26 cellular contexts compared by ENCODE assay signal in the genomic region with DNA sequence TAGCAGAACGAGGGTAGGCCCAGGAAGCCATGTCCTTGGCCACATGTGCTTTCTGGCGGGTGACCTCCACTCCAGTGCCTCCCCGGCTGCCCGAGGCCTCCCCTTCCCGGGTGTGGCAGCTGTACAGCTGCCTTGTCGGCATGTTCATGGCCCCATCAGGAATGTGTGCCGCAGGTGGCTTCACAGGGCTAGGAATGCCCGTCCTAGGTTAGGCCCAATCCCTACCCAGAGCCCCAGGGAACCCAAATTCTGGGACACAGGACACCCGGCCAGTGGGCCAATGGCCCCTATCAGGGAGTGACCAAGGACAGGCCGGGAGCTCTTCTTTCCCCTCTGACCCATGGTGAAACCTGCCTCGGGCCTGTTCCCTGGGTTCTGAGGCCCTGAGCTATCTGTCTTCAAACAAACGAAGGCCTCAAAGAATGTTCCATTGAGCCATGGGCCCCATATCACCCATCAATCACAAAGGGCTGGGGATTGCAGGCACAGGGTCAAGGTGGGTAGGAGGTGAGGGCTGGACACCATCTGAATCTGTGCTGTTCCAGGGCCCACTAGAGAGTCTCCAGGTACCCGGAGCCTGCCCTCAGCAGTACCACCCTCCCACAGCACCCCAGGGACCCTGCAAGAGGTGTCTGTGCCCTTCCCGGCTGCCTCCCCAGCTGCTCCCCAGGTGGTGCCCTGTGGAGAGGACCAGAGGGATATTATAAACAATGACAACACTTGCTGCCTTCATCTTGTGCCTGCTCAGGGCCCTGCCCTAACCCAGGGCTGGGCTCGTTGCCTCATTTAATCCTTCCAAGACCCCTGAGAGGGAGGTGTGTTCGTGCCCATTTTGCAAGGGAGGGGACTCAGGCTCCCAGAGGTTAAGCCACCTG. TPM values are rescaled to one million over a fixed set of nuclear protein-coding genes. Genes with fewer than 3 reads are reported as not detected.
A peak's percentile ranks its signal among the peaks of the same experiment; 100 is the strongest.
DNase-seq lines count a peak whose midpoint lies in the region; ATAC-seq, FAIRE-seq and TF ChIP-seq lines count a peak whose summit lies in the region.
"Had no signal": no experiment of that assay in that cellular context is flagged by ENCODE, and none has a peak within 500 bp of the region (broad histone marks: within the 10 kb centered on the region; RNA-seq: fewer than 3 reads in every experiment).

No MANE protein-coding gene starts in this region.

- no peaks in the 10 kb centered on the region for H3K36me3 ChIP-seq in BLaER1
- H3K36me3 ChIP-seq: HAP-1 had no signal

- POLR2A ChIA-PET in T-cell (lab: Charles Lee), result no interaction called here

- CTCF ChIA-PET in T-cell (lab: Charles Lee), result interaction anchor here in 1 of 2 donors (1.3 kb wide), 1 partner anchor 356 kb away, joined by 5 read pairs; no protein-coding TSS in a partner anchor

- H3K9me3 Mint-ChIP-seq in CD14-positive monocyte (peaks cover 0 to 4% (median 0%) of the 10 kb centered on the region in 7 donors), T-cell (no peaks in the 10 kb centered on the region), nephron (no peaks in the 10 kb centered on the region)
- H3K9me3 Mint-ChIP-seq: CD8-positive, alpha-beta memory T cell; memory B cell; naive B cell; stimulated activated naive B cell treated with anti-CD40 and anti-IgM and Interleukin-4, amounts not matched to agents 10 μg/mL and 1 μg/mL and 100 μg/mL, for 72 hours; WTC11 had no signal

- peaks cover 25% of the 10 kb centered on the region for H3K4me1 Mint-ChIP-seq in CD14-positive monocyte
- H3K4me1 Mint-ChIP-seq in T-cell, result peaks cover 28 to 47% (median 35%) of the 10 kb centered on the region in 3 donors
- peaks cover 30% of the 10 kb centered on the region for H3K4me1 Mint-ChIP-seq in nephron

- H3K27me3 Mint-ChIP-seq in CD14-positive monocyte (ENCODE audit: low read depth in 3 of 3) (peaks cover 20 to 40% (median 23%) of the 10 kb centered on the region in 3 donors), T-cell (no peaks in the 10 kb centered on the region), nephron (ENCODE audit: low read depth) (no peaks in the 10 kb centered on the region)
- H3K27me3 Mint-ChIP-seq: CD8-positive, alpha-beta memory T cell had no signal

- peaks cover 6% of the 10 kb centered on the region; the same call in 1 of the 2 replicates for H4K20me1 ChIP-seq in BLaER1

- TF ChIP-seq POLR2A in H54 (IDR thresholded peaks at IDR 0.05; ENCODE audit: low read depth, low read length), result no peak

- peak overlapping the region; percentile 88 for H3K27ac ChIP-seq in BLaER1
- H3K27ac ChIP-seq: HL-60 had no signal

- FAIRE-seq in H54 (lab: Jason Lieb, UNC), result no peak
- FAIRE-seq: colon had no signal

- H3K27me3 ChIP-seq in BLaER1, result peaks cover 7% of the 10 kb centered on the region; the same call in 1 of the 2 replicates

- peaks cover 0 to 2% of the 10 kb centered on the region in 2 donors for H3K36me3 Mint-ChIP-seq in CD14-positive monocyte
- H3K36me3 Mint-ChIP-seq in T-cell, result no peaks in the 10 kb centered on the region
- H3K36me3 Mint-ChIP-seq in nephron (ENCODE audit: low read depth), result no peaks in the 10 kb centered on the region
- H3K36me3 Mint-ChIP-seq: memory B cell; naive B cell; stimulated activated naive B cell treated with anti-CD40 and anti-IgM and Interleukin-4, amounts not matched to agents 10 μg/mL and 1 μg/mL and 100 μg/mL, for 72 hours; WTC11 had no signal

- DNase-seq in CD14-positive monocyte (ENCODE audit: low spot score) (peak; percentile 41), T-cell (no peak), AG08396 (ENCODE audit: low spot score) (no peak), H54 (ENCODE audit: insufficient read length, low spot score) (no peak)
- DNase-seq: activated CD8-positive, alpha-beta memory T cell treated with anti-CD3 and anti-CD28 coated beads for 24 hours; activated gamma-delta T cell; activated T-cell treated with anti-CD3 and anti-CD28 coated beads, Interleukin-2, amount 50 U/mL, for 1 hour; CD8-positive, alpha-beta memory T cell; effector CD8-positive, alpha-beta T cell; naive B cell; NCI-H1105; NCI-H446; NCI-H82; stimulated activated CD4-positive, alpha-beta T cell treated with anti-CD3 and anti-CD28 coated beads, Interleukin-12 subunit alpha, Interleukin-12 subunit beta, amount 100 ng/mL, for 4 hours; stimulated activated CD4-positive, alpha-beta T cell treated with anti-CD3 and anti-CD28 coated beads, Interleukin-4, amount 100 ng/mL, for 24 hours; stimulated activated naive B cell treated with anti-CD40 and anti-IgM and Interleukin-4, amounts not matched to agents 10 μg/mL and 1 μg/mL and 100 μg/mL, for 72 hours; T-helper 9 cell had no signal

- H3K4me3 Mint-ChIP-seq in CD14-positive monocyte, result no peak overlapping the region
- no peak overlapping the region for H3K4me3 Mint-ChIP-seq in T-cell
- peak overlapping the region in 1 of 3 experiments; percentile 50 for H3K4me3 Mint-ChIP-seq in nephron
- H3K4me3 Mint-ChIP-seq: memory B cell; stimulated activated naive B cell treated with anti-CD40 and anti-IgM and Interleukin-4, amounts not matched to agents 10 μg/mL and 1 μg/mL and 100 μg/mL, for 72 hours; WTC11 had no signal

- peak overlapping the region; percentile 93 for H3K4me2 ChIP-seq in BLaER1

- H3K4me3 ChIP-seq in BLaER1, result no peak overlapping the region
- H3K4me3 ChIP-seq: HAP-1 had no signal

- H3K9ac ChIP-seq in BLaER1, result peak overlapping the region; percentile 74; the same call in 1 of the 2 replicates

- no peaks in the 10 kb centered on the region for H3K9me3 ChIP-seq in BLaER1
- H3K9me3 ChIP-seq: HAP-1 had no signal

- peak overlapping the region in 2 of 7 donors; percentile 45 to 57 for H3K27ac Mint-ChIP-seq in CD14-positive monocyte
- peak overlapping the region; percentile 27 to 76 for H3K27ac Mint-ChIP-seq in T-cell
- peak overlapping the region in 2 of 3 experiments; percentile 56 to 57 for H3K27ac Mint-ChIP-seq in nephron
- H3K27ac Mint-ChIP-seq: memory B cell; naive B cell; stimulated activated naive B cell treated with anti-CD40 and anti-IgM and Interleukin-4, amounts not matched to agents 10 μg/mL and 1 μg/mL and 100 μg/mL, for 72 hours; WTC11 had no signal

- no peak for ATAC-seq in T-cell (replicated peaks in 1 of 4)
- no peak for ATAC-seq in HG03045 (IDR thresholded peaks at IDR 0.05; ENCODE audit: unreplicated experiment)
- ATAC-seq: stimulated activated naive B cell treated with anti-CD40 and anti-IgM and Interleukin-4, amounts not matched to agents 10 μg/mL and 1 μg/mL and 100 μg/mL, for 72 hours; WTC11 had no signal

- TF ChIP-seq CTCF in CD14-positive monocyte (IDR thresholded peaks at IDR 0.05), result no peak
- TF ChIP-seq CTCF in nephron (IDR thresholded peaks at IDR 0.05; ENCODE audit: unreplicated experiment in 3 of 3), result no peak

- peaks cover 73% of the 10 kb centered on the region for H3K4me1 ChIP-seq in BLaER1

- intact Hi-C loops in CD14-positive monocyte (cut with micrococcal nuclease), result loop anchor here (2.0 to 10.0 kb wide), 4 partner anchors 195 to 585 kb away; a partner anchor contains a TSS

RNA-seq across cellular contexts. Expression of a gene that starts 4.1 kb away (rescaled TPM):
- 1 to 10 TPM; 3.2 to 4.7 TPM for polyA plus RNA-seq in CD14-positive monocyte
- total RNA-seq in T-cell, result 1 to 10 TPM; 2.1 to 7.0 (median 5.3) TPM

RNA-seq across cellular contexts. Expression of a gene that starts 39.6 kb away (rescaled TPM):
- 1 to 10 TPM; 2.6 to 4.7 TPM for polyA plus RNA-seq in CD14-positive monocyte
- total RNA-seq in T-cell, result 1 to 10 TPM in 1 of 5 donors, under 1 TPM in 4; 0.65 to 1.3 (median 0.79) TPM
- total RNA-seq: temporal lobe had no signal
